Comparison of ENCODE assay signal across 10 cellular contexts in genomic region chr18:5066380-5066977, GRCh38.
DNase-seq lines count a peak whose midpoint lies in the region; ATAC-seq, FAIRE-seq and TF ChIP-seq lines count a peak whose summit lies in the region.
"Had no signal": no experiment of that assay in that cellular context is flagged by ENCODE, and none has a peak within 500 bp of the region (broad histone marks: within the 10 kb centered on the region; RNA-seq: fewer than 3 reads in every experiment).

No MANE protein-coding gene starts in this region.

- no peaks in the 10 kb centered on the region for H3K27me3 ChIP-seq in GM23338 (ENCODE audit: insufficient read depth)
- H3K27me3 ChIP-seq in HepG2 (ENCODE audit: control insufficient read depth in 1 of 2, insufficient read depth in 2 of 2, low read length in 2 of 2), result no peaks in the 10 kb centered on the region

- H3K36me3 ChIP-seq in GM23338 (ENCODE audit: insufficient read depth) (no peaks in the 10 kb centered on the region), HepG2 (replicated peaks in 1 of 2; ENCODE audit: control insufficient read depth in 1 of 2, insufficient read depth in 2 of 2, low read length in 2 of 2) (no peaks in the 10 kb centered on the region)

- CTCF ChIA-PET in HepG2 (lab: Yijun Ruan, JAX; ENCODE audit: low intra/inter-chr PET ratio, low total read pairs), result no interaction called here

- peak; percentile 77 to 97 for TF ChIP-seq CTCF in GM23338 (conservative IDR thresholded peaks at IDR 0.05; ENCODE audit: low read depth in 2 of 2)
- 0 out of 2 replicates have a peak, but pooled peaks have one; percentile 17 for TF ChIP-seq CTCF in HepG2 (CRISPR knock-in tag; IDR thresholded peaks at IDR 0.05)

- H3K4me1 ChIP-seq in GM23338 (ENCODE audit: insufficient read depth) (no peaks in the 10 kb centered on the region), HepG2 (ENCODE audit: insufficient read depth, low read length) (no peaks in the 10 kb centered on the region)

- intact Hi-C loops in HepG2 (cut with micrococcal nuclease; ENCODE audit: unreplicated experiment), result no loop called here

- WGBS in HepG2 (ENCODE audit: low lambda C conversion rate), result 50% methylated on average over 2 of the region's 2 CpGs

- no peaks in the 10 kb centered on the region for H3K27me3 Mint-ChIP-seq in GM23338 (ENCODE audit: insufficient read depth, low read depth, poor library complexity)
- H3K27me3 Mint-ChIP-seq: naive thymus-derived CD4-positive, alpha-beta T cell had no signal

- no peak for FAIRE-seq in HepG2 (lab: Jason Lieb, UNC)

- H4K20me1 ChIP-seq in GM23338 (replicated peaks; ENCODE audit: insufficient read depth), result no peaks in the 10 kb centered on the region
- no peaks in the 10 kb centered on the region for H4K20me1 ChIP-seq in HepG2 (ENCODE audit: insufficient read depth, low read length)

- H3F3A ChIP-seq in GM23338 (replicated peaks; ENCODE audit: low read depth), result no peaks in the 10 kb centered on the region

- no peak overlapping the region for H3K27ac Mint-ChIP-seq in GM23338
- H3K27ac Mint-ChIP-seq: naive thymus-derived CD4-positive, alpha-beta T cell had no signal

- DNase-seq in DMS 273 (lab: John Stamatoyannopoulos, UW; ENCODE audit: unreplicated experiment) (peak; percentile 53), DMS 273 treated with DMSO at 0.1 percent for 48 hours (lab: John Stamatoyannopoulos, UW) (no peak), GM23338 (ENCODE audit: low spot score) (peak; percentile 80), SK-MEL-5 (ENCODE audit: low read depth, low spot score) (peak; percentile 30), HepG2 (ENCODE audit: low spot score) (peak; percentile 12), NOMO-1 treated with dmso at 0.1 percent for 144 hours (lab: John Stamatoyannopoulos, UW; ENCODE audit: unreplicated experiment) (no peak), UCSD-AML1 (lab: John Stamatoyannopoulos, UW; ENCODE audit: unreplicated experiment) (no peak), NCI-H774 (lab: John Stamatoyannopoulos, UW) (no peak)
- DNase-seq: aorta; naive thymus-derived CD4-positive, alpha-beta T cell had no signal

- TF ChIP-seq RAD21 in HepG2 (CRISPR knock-in tag; IDR thresholded peaks at IDR 0.05), result no peak

- H2AFZ ChIP-seq in GM23338 (no peak overlapping the region), HepG2 (ENCODE audit: low read length) (no peak overlapping the region)

- no peaks in the 10 kb centered on the region for H3K9me3 Mint-ChIP-seq in GM23338

- H3K36me3 Mint-ChIP-seq in GM23338 (ENCODE audit: low read depth), result no peaks in the 10 kb centered on the region
- H3K36me3 Mint-ChIP-seq: naive thymus-derived CD4-positive, alpha-beta T cell had no signal

- H3K4me3 Mint-ChIP-seq in GM23338, result no peak overlapping the region
- H3K4me3 Mint-ChIP-seq: naive thymus-derived CD4-positive, alpha-beta T cell had no signal

- H3K9ac ChIP-seq in HepG2 (ENCODE audit: insufficient read depth, low read depth, low read length), result no peak overlapping the region

- no peak for TF ChIP-seq POLR2A in HepG2 (IDR thresholded peaks at IDR 0.05; ENCODE audit: insufficient read depth in 1 of 2, low read depth in 2 of 2, low read length in 2 of 2)

- H3K4me3 ChIP-seq in GM23338 (no peak overlapping the region), HepG2 (replicated peaks in 1 of 3; ENCODE audit: insufficient read depth in 1 of 3, low read depth in 2 of 3, low read length in 3 of 3) (no peak overlapping the region)

- no peaks in the 10 kb centered on the region for H3K9me2 ChIP-seq in GM23338 (ENCODE audit: insufficient read depth)

- no peaks in the 10 kb centered on the region for H3K9me3 ChIP-seq in HepG2 (ENCODE audit: low read length)

- TF ChIP-seq EP300 in HepG2 (IDR thresholded peaks at IDR 0.05; ENCODE audit: low read depth in 2 of 2, low read length in 2 of 2) (no peak), HepG2 (CRISPR knock-in tag; IDR thresholded peaks at IDR 0.05; ENCODE audit: borderline replicate concordance) (no peak)

- in situ Hi-C loops in SK-MEL-5 (cut with HindIII; ENCODE audit: low pct_unique_long_range_greater_than_20kb, low sequenced_read_pairs), result no loop called here
- in situ Hi-C loops in HepG2 (cut with HindIII; ENCODE audit: extremely low pct_ligation_motif_present, low pct_unique_long_range_greater_than_20kb), result loop anchor here (25.0 kb wide), 1 partner anchor 1446 kb away; no protein-coding TSS in a partner anchor

- H3K4me1 Mint-ChIP-seq in GM23338, result no peaks in the 10 kb centered on the region

- no TSS peak for BruUV-seq in HepG2 (replicated peaks; lab: Mats Ljungman, UMichigan)

- POLR2A ChIA-PET in HepG2 (lab: Yijun Ruan, JAX), result no interaction called here

- H3K27ac ChIP-seq in GM23338 (ENCODE audit: low read depth) (no peak overlapping the region), HepG2 (ENCODE audit: extremely low read length, insufficient read depth, low read length) (no peak overlapping the region)

- ATAC-seq in GM23338 (peak; percentile 74), HepG2 (no peak)
- ATAC-seq: naive thymus-derived CD4-positive, alpha-beta T cell had no signal

- no peak overlapping the region for H3K4me2 ChIP-seq in GM23338
- no peak overlapping the region for H3K4me2 ChIP-seq in HepG2 (ENCODE audit: low read depth, low read length)

- no peaks in the 10 kb centered on the region for H3K79me2 ChIP-seq in GM23338 (replicated peaks; ENCODE audit: insufficient read depth)
- no peaks in the 10 kb centered on the region for H3K79me2 ChIP-seq in HepG2 (ENCODE audit: insufficient read depth, low read length)

TF ChIP-seq in GM23338, 12 proteins besides CTCF, POLR2A, EP300 and RAD21 (continues in another document):
- TF ChIP-seq EZH2phosphoT487 (IDR thresholded peaks at IDR 0.05; ENCODE audit: unreplicated experiment), result no peak
- no peak for TF ChIP-seq CREB1 (CRISPR knock-in tag; IDR thresholded peaks at IDR 0.05; ENCODE audit: low read depth)
- TF ChIP-seq ETS1 (IDR thresholded peaks at IDR 0.05), result no peak
- no peak for TF ChIP-seq JUNB (IDR thresholded peaks at IDR 0.05; ENCODE audit: unreplicated experiment)

TF ChIP-seq in HepG2, 621 proteins besides CTCF, POLR2A, EP300 and RAD21:
- TF ChIP-seq FOSL2 (CRISPR knock-in tag; IDR thresholded peaks at IDR 0.05) (no peak), ZNF709 (CRISPR knock-in tag; IDR thresholded peaks at IDR 0.05) (no peak), SKIL (CRISPR knock-in tag; IDR thresholded peaks at IDR 0.05; ENCODE audit: borderline replicate concordance) (no peak), ZFYVE20 (CRISPR knock-in tag; IDR thresholded peaks at IDR 0.05; ENCODE audit: borderline replicate concordance, low read depth) (no peak), ZNF747 (CRISPR knock-in tag; IDR thresholded peaks at IDR 0.05; ENCODE audit: borderline replicate concordance) (no peak), TEF (CRISPR knock-in tag; IDR thresholded peaks at IDR 0.05) (no peak)
TF ChIP-seq in HepG2: peak in this region for 0.

Comparison
In these comparisons a context has a peak if more than half of its experiments do, and no peak if none do; other contexts are left out.
1. DNase-seq: peak in DMS 273 (single experiment), GM23338 (single experiment), SK-MEL-5 (single experiment) and HepG2 (single experiment); none in DMS 273 treated with DMSO at 0.1 percent for 48 hours (single experiment), NOMO-1 treated with dmso at 0.1 percent for 144 hours (single experiment), UCSD-AML1 (single experiment) and NCI-H774 (single experiment).